Comparison of ENCODE assay signal across 16 cellular contexts in the genomic region with DNA sequence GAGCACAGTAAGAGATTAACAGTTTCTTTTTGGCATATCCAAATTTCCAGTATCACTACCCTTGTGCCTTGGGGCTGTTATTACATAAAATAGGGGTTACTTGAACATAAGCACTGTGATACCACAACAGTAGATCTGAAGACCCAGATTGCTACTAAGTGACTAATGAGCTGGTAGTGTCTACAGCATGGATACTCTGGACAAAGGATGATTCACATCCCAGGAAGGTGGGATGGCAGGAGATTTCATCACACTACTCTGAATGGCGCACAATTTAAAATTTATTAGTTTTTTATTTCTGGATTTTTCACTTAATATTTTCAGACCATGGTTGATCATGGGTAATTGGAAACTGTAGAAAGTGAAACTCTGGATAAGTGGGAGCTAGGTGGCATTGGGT.
DNase-seq lines count a peak whose midpoint lies in the region; ATAC-seq and TF ChIP-seq lines count a peak whose summit lies in the region.
"Had no signal": no experiment of that assay in that cellular context is flagged by ENCODE, and none has a peak within 500 bp of the region (broad histone marks: within the 10 kb centered on the region; RNA-seq: fewer than 3 reads in every experiment).

No MANE protein-coding gene starts in this region.

- no peak overlapping the region for H2BK12ac ChIP-seq in mesenchymal stem cell (ENCODE audit: low read length in 2 of 2)

- H4K8ac ChIP-seq in mesenchymal stem cell (ENCODE audit: low read length) = no peak overlapping the region

- no peaks in the 10 kb centered on the region for H3K9me3 ChIP-seq in mesenchymal stem cell (ENCODE audit: control insufficient read depth, low read length)
- H3K9me3 ChIP-seq: BLaER1, gastroesophageal sphincter, thoracic aorta had no signal

- H3K36me3 ChIP-seq in mesenchymal stem cell (ENCODE audit: control insufficient read depth in 1 of 2, insufficient read depth in 2 of 2, low read depth in 1 of 2, low read length in 2 of 2) = no peaks in the 10 kb centered on the region
- H3K36me3 ChIP-seq: BLaER1, gastroesophageal sphincter, thoracic aorta had no signal

- no peak overlapping the region for H3K23ac ChIP-seq in mesenchymal stem cell (ENCODE audit: low read length in 2 of 2)

- no peak overlapping the region for H3K4me3 ChIP-seq in choroid plexus epithelial cell (ENCODE audit: low read depth, low read length)
- H3K4me3 ChIP-seq in mesenchymal stem cell (ENCODE audit: insufficient read depth in 1 of 2, low read depth in 1 of 2, low read length in 2 of 2) = no peak overlapping the region
- H3K4me3 ChIP-seq in coronary artery = no peak overlapping the region
- H3K4me3 ChIP-seq: BLaER1, gastroesophageal sphincter, GM12878, thoracic aorta had no signal

- WGBS in mesenchymal stem cell = no CpG with 5 or more reads among the region's 1 CpG

- no peak for ATAC-seq in left lobe of liver
- ATAC-seq in GM18909 (IDR thresholded peaks at IDR 0.05; ENCODE audit: poor library complexity, unreplicated experiment) = no peak
- ATAC-seq in HG03095 (IDR thresholded peaks at IDR 0.05; ENCODE audit: unreplicated experiment) = no peak
- ATAC-seq: gastroesophageal sphincter, GM12878 had no signal

- H3K27ac ChIP-seq in mesenchymal stem cell (ENCODE audit: low read length, poor library complexity, severe bottlenecking) (no peak overlapping the region), coronary artery (no peak overlapping the region)
- H3K27ac ChIP-seq: BLaER1, gastroesophageal sphincter, thoracic aorta had no signal

- no peak overlapping the region for H3K14ac ChIP-seq in mesenchymal stem cell (ENCODE audit: low read length in 2 of 2)

- H3K18ac ChIP-seq in mesenchymal stem cell (ENCODE audit: low read depth in 1 of 2, low read length in 2 of 2) = no peak overlapping the region

- H2BK15ac ChIP-seq in mesenchymal stem cell (ENCODE audit: low read depth, poor library complexity, severe bottlenecking) = no peak overlapping the region

- H3K9ac ChIP-seq in mesenchymal stem cell (ENCODE audit: low read length) = no peak overlapping the region
- H3K9ac ChIP-seq: BLaER1 had no signal

- H2BK5ac ChIP-seq in mesenchymal stem cell (ENCODE audit: low read depth, low read length, poor library complexity, severe bottlenecking) = peak overlapping the region; percentile 19

- H3K79me1 ChIP-seq in mesenchymal stem cell (replicated peaks; ENCODE audit: low read length, poor library complexity, severe bottlenecking) = peaks cover 4% of the 10 kb centered on the region

- H2BK120ac ChIP-seq in mesenchymal stem cell (ENCODE audit: low read depth, low read length) = no peak overlapping the region

- H3K27me3 ChIP-seq in mesenchymal stem cell (ENCODE audit: control insufficient read depth in 1 of 2, insufficient read depth in 1 of 2, low read length in 2 of 2) = no peaks in the 10 kb centered on the region
- H3K27me3 ChIP-seq: BLaER1, gastroesophageal sphincter had no signal

- no peak overlapping the region for H3K4me2 ChIP-seq in mesenchymal stem cell (ENCODE audit: low read length, poor library complexity, severe bottlenecking)
- H3K4me2 ChIP-seq: BLaER1 had no signal

- no peak overlapping the region for H3K4ac ChIP-seq in mesenchymal stem cell (ENCODE audit: low read depth in 1 of 2, low read length in 2 of 2)

- DNase-seq in Daoy (ENCODE audit: low read depth) = peak; percentile 71
- DNase-seq in NCI-H460 (ENCODE audit: extremely low read depth, low read depth) = peak; percentile 33
- peak; percentile 85 for DNase-seq in choroid plexus epithelial cell (ENCODE audit: low read depth)
- peak; percentile 66 for DNase-seq in mesenchymal stem cell
- DNase-seq in left lobe of liver (ENCODE audit: low spot score) = no peak
- DNase-seq in coronary artery (ENCODE audit: low spot score) = no peak
- DNase-seq: activated CD4-positive, CD25-positive, alpha-beta regulatory T cell treated with anti-CD3 and anti-CD28 coated beads, Interleukin-2, amount 50 U/mL, for 72 hours; activated naive CD8-positive, alpha-beta T cell treated with anti-CD3 and anti-CD28 coated beads, Interleukin-2, amount 10 ng/mL, durations not matched to agents 7 days and 5 days; DMS79; NCI-H1105 treated with DMSO at 0.1 percent for 48 hours had no signal

- H2AFZ ChIP-seq in mesenchymal stem cell (ENCODE audit: low read depth, low read length) = no peak overlapping the region

- H3K4me1 ChIP-seq in mesenchymal stem cell (ENCODE audit: control insufficient read depth, insufficient read depth, low read depth, low read length) = no peaks in the 10 kb centered on the region
- H3K4me1 ChIP-seq: BLaER1 had no signal

- H2AK5ac ChIP-seq in mesenchymal stem cell (ENCODE audit: low read length, severe bottlenecking) = no peak overlapping the region

- TF ChIP-seq CTCF in choroid plexus epithelial cell (conservative IDR thresholded peaks at IDR 0.05; ENCODE audit: low read depth, low read length) (no peak), coronary artery (IDR thresholded peaks at IDR 0.05) (no peak)

- no peak overlapping the region for H4K91ac ChIP-seq in mesenchymal stem cell (ENCODE audit: low read length)

Comparison
In these comparisons a context has a peak if more than half of its experiments do, and no peak if none do; other contexts are left out.
1. DNase-seq: peak in Daoy (single experiment), NCI-H460 (single experiment), choroid plexus epithelial cell (single experiment) and mesenchymal stem cell (single experiment); none in left lobe of liver (single experiment) and coronary artery (single experiment).